In the genomic region with DNA sequence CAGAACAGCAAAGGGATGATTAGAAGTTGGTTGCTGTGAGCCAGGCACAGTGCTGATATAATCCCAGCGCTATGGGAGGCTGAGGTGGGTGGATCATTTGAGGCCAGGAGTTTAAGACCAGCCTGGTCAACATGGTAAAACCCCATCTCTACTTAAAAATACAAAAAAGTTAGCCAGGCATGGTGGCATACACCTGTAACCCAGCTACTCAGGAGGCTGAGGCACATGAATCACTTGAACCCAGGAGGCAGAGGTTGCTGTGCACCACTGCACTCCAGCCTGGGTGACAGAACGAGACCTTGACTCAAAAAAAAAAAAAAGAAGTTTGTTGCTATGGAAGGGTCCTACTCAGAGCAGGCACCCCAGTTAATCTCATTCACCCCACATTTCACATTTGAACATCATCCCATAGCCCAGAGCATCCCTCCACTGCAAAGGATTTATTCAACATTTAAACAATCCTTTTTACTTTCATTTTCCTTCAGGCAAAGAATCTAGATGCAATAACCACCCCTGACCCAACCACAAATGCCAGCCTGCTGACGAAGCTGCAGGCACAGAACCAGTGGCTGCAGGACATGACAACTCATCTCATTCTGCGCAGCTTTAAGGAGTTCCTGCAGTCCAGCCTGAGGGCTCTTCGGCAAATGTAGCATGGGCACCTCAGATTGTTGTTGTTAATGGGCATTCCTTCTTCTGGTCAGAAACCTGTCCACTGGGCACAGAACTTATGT, we compare ENCODE assay signal across 12 cellular contexts. TPM values are rescaled to one million over a fixed set of nuclear protein-coding genes. Genes with fewer than 3 reads are reported as not detected.
DNase-seq lines count a peak whose midpoint lies in the region; ATAC-seq and TF ChIP-seq lines count a peak whose summit lies in the region.
"Had no signal": no experiment of that assay in that cellular context is flagged by ENCODE, and none has a peak within 500 bp of the region (broad histone marks: within the 10 kb centered on the region; RNA-seq: fewer than 3 reads in every experiment).

No MANE protein-coding gene starts in this region.

- ATAC-seq in GM18511 (IDR thresholded peaks at IDR 0.05; ENCODE audit: unreplicated experiment), result no peak
- ATAC-seq: HCT116; naive thymus-derived CD4-positive, alpha-beta T cell had no signal

- peaks cover 21% of the 10 kb centered on the region; the same call in 1 of the 2 replicates for H3F3A ChIP-seq in PC-9 (ENCODE audit: insufficient read depth, low read depth)

- no peaks in the 10 kb centered on the region for H4K20me1 ChIP-seq in PC-9 (ENCODE audit: insufficient read depth)

- DNase-seq in NOMO-1 treated with DMSO at 0.1 percent for 48 hours (lab: John Stamatoyannopoulos, UW; ENCODE audit: unreplicated experiment), result peak; percentile 11
- no peak for DNase-seq in NOMO-1 treated with dmso at 0.1 percent for 144 hours (lab: John Stamatoyannopoulos, UW; ENCODE audit: unreplicated experiment)
- peak; percentile 87 to 98 for DNase-seq in PC-9
- no peak for DNase-seq in coronary artery (ENCODE audit: low spot score)
- no peak for DNase-seq in mucosa of gallbladder (ENCODE audit: low spot score)
- DNase-seq in testis, result no peak
- DNase-seq: activated T-cell treated with anti-CD3 and anti-CD28 coated beads, Interleukin-2, amount 50 U/mL, for 48 hours; naive thymus-derived CD4-positive, alpha-beta T cell; Peyer's patch had no signal

- H3K4me3 ChIP-seq in PC-9 (peak overlapping the region; percentile 2; the same call in 1 of the 2 replicates), coronary artery (peak overlapping the region; percentile 42), skeletal muscle satellite cell (ENCODE audit: low read length) (peak overlapping the region; percentile 53), testis (no peak overlapping the region)
- H3K4me3 ChIP-seq: Peyer's patch had no signal

- BruUV-seq in PC-9 (replicated peaks; lab: Mats Ljungman, UMichigan), result no TSS peak

- TF ChIP-seq CTCF in PC-9 (conservative IDR thresholded peaks at IDR 0.05) (no peak), coronary artery (IDR thresholded peaks at IDR 0.05) (no peak), testis (IDR thresholded peaks at IDR 0.05) (no peak)

- peak overlapping the region; percentile 55 for H3K4me2 ChIP-seq in PC-9
- peak overlapping the region; percentile 75 for H3K4me2 ChIP-seq in skeletal muscle satellite cell (ENCODE audit: low read length)

- H3K9me3 ChIP-seq in PC-9 (ENCODE audit: insufficient read depth, low read depth) (no peaks in the 10 kb centered on the region; the same call in 1 of the 2 replicates), skeletal muscle satellite cell (replicated peaks; ENCODE audit: low read length) (no peaks in the 10 kb centered on the region), testis (no peaks in the 10 kb centered on the region)
- H3K9me3 ChIP-seq: Peyer's patch had no signal

- CTCF ChIA-PET in PC-9 (lab: Charles Lee), result interaction anchor here (0.5 to 2.4 kb wide), 5 partner anchors 54 to 453 kb away, joined by 3 to 17 read pairs (median 3); no protein-coding TSS in a partner anchor

- WGBS in testis, 2 donors, result 76 to 85% methylated on average over 5 of the region's 5 CpGs

- POLR2A ChIA-PET in PC-9 (lab: Charles Lee; ENCODE audit: unreplicated experiment), result interaction anchor here (0.6 to 0.7 kb wide), 3 partner anchors 466 to 647 kb away, joined by 3 to 6 read pairs (median 4); no protein-coding TSS in a partner anchor

- intact Hi-C loops in PC-9 (cut with micrococcal nuclease; ENCODE audit: unreplicated experiment), result loop anchor here (1.0 to 5.0 kb wide), 3 partner anchors 64 to 281 kb away; partner anchors contain the start of gene HYCC1
- intact Hi-C loops in testis (cut with DNase I; ENCODE audit: low total_unique reads), result no loop called here

- no peak overlapping the region for H2AFZ ChIP-seq in PC-9

- no peaks in the 10 kb centered on the region for H3K36me3 ChIP-seq in PC-9 (ENCODE audit: low read depth)
- no peaks in the 10 kb centered on the region for H3K36me3 ChIP-seq in skeletal muscle satellite cell (ENCODE audit: insufficient read depth, low read length)
- H3K36me3 ChIP-seq in testis (ENCODE audit: low read depth, missing control alignments), result no peaks in the 10 kb centered on the region
- H3K36me3 ChIP-seq: Peyer's patch had no signal

- no peaks in the 10 kb centered on the region for H3K27me3 ChIP-seq in PC-9 (ENCODE audit: insufficient read depth, low read depth)
- H3K27me3 ChIP-seq in skeletal muscle satellite cell (ENCODE audit: control insufficient read depth, insufficient read depth, low read length), result no peaks in the 10 kb centered on the region
- H3K27me3 ChIP-seq in testis, result no peaks in the 10 kb centered on the region
- H3K27me3 ChIP-seq: Peyer's patch had no signal

- H3K9ac ChIP-seq in skeletal muscle satellite cell (ENCODE audit: low read depth, low read length), result peak overlapping the region; percentile 33

- H3K4me1 ChIP-seq in PC-9 (replicated peaks; ENCODE audit: insufficient read depth) (peaks cover 51% of the 10 kb centered on the region), skeletal muscle satellite cell (ENCODE audit: control insufficient read depth, insufficient read depth, low read length) (peaks cover 32% of the 10 kb centered on the region), testis (peaks cover 9% of the 10 kb centered on the region)

- no peaks in the 10 kb centered on the region for H3K79me2 ChIP-seq in PC-9 (ENCODE audit: low read depth)

- TF ChIP-seq POLR2A in testis (IDR thresholded peaks at IDR 0.05), result no peak

- no peaks in the 10 kb centered on the region for H3K9me2 ChIP-seq in PC-9 (ENCODE audit: insufficient read depth)

- peak overlapping the region; percentile 30 for H3K27ac ChIP-seq in PC-9
- H3K27ac ChIP-seq in coronary artery, result no peak overlapping the region
- no peak overlapping the region for H3K27ac ChIP-seq in testis
- H3K27ac ChIP-seq: Peyer's patch had no signal

RNA-seq across cellular contexts. Expression of gene IL6, which starts 4.1 kb away (rescaled TPM):
- 1.4 and 1.7 TPM in 2 replicates for total RNA-seq in PC-9 (2021)
- total RNA-seq in skeletal muscle satellite cell (2012; rRNA removed), result 5.6 and 7.2 TPM in 2 replicates
- total RNA-seq in mucosa of gallbladder, result 0.52 TPM
- total RNA-seq in testis, result not detected
- 0.47 TPM for polyA plus RNA-seq in testis (ENCODE audit: insufficient read depth, low read depth, low replicate concordance)

Comparison
In these comparisons a context has a peak if more than half of its experiments do, and no peak if none do; other contexts are left out.
1. DNase-seq: peak in NOMO-1 treated with DMSO at 0.1 percent for 48 hours (single experiment) and PC-9 (2 of 2); none in NOMO-1 treated with dmso at 0.1 percent for 144 hours (single experiment), coronary artery (single experiment), mucosa of gallbladder (single experiment) and testis (single experiment).
2. H3K4me3 ChIP-seq: peak in PC-9 (single experiment), coronary artery (single experiment) and skeletal muscle satellite cell (single experiment); none in testis (0 of 2).